ENCODE assay signal across 24 cellular contexts in genomic region chr17:30534938-30535921, GRCh38.
"Had no signal": no experiment of that assay in that cellular context is flagged by ENCODE, and none has a peak within 500 bp of the region (broad histone marks: within the 10 kb centered on the region; RNA-seq: fewer than 3 reads in every experiment).

No MANE protein-coding gene starts in this region.

- DNase-seq: activated CD4-positive, alpha-beta T cell treated with anti-CD3 and anti-CD28 coated beads for 48 hours; activated CD4-positive, alpha-beta T cell treated with anti-CD3 and anti-CD28 coated beads, Interleukin-2, amount 50 U/mL, for 4 hours; activated CD4-positive, CD25-positive, alpha-beta regulatory T cell treated with anti-CD3 and anti-CD28 coated beads, Interleukin-2, amount 50 U/mL, for 72 hours; activated CD8-positive, alpha-beta memory T cell treated with anti-CD3 and anti-CD28 coated beads, Interleukin-2, amount 50 U/mL, for 48 hours; activated CD8-positive, alpha-beta T cell treated with anti-CD3 and anti-CD28 coated beads, Interleukin-2, amount 10 ng/mL, durations not matched to agents 7 days and 5 days; activated naive CD4-positive, alpha-beta T cell treated with anti-CD3 and anti-CD28 coated beads, Interleukin-2, amount 50 U/mL, for 16 hours; activated naive CD8-positive, alpha-beta T cell treated with anti-CD3 and anti-CD28 coated beads, Interleukin-2, amount 10 ng/mL, durations not matched to agents 7 days and 5 days; activated T-cell treated with anti-CD3 and anti-CD28 coated beads, Interleukin-2, amount 50 U/mL, for 1 hour; adrenal gland; anterior cingulate cortex; central memory CD4-positive, alpha-beta T cell; MG63; MV-4-11; NCI-H1092 treated with DMSO at 0.1 percent for 48 hours; NCI-H1417 treated with DMSO at 0.1 percent for 48 hours; NCI-H1694 treated with DMSO at 0.1 percent for 48 hours; NCI-H2029 treated with DMSO at 0.1 percent for 48 hours; NCI-H345; NCI-H510A; NCI-H526 treated with DMSO at 0.1 percent for 48 hours; NCI-H82; SHP77 treated with DMSO at 0.1 percent for 48 hours had no signal

- H3K36me3 ChIP-seq: adrenal gland, MG63 had no signal

- H3K27ac ChIP-seq: adrenal gland had no signal

- H3K4me1 ChIP-seq: adrenal gland had no signal

- FAIRE-seq: RCC 7860 had no signal

- H3K4me3 ChIP-seq: adrenal gland, MG63 had no signal

- H3K27me3 ChIP-seq: adrenal gland, MG63 had no signal

- ATAC-seq: activated CD8-positive, alpha-beta T cell treated with anti-CD3 and anti-CD28 coated beads, Interleukin-2, amount 10 ng/mL, durations not matched to agents 7 days and 5 days; WTC11 had no signal

- H3K9me3 ChIP-seq: adrenal gland, MG63 had no signal
